23 cellular contexts compared by ENCODE assay signal in the genomic region with DNA sequence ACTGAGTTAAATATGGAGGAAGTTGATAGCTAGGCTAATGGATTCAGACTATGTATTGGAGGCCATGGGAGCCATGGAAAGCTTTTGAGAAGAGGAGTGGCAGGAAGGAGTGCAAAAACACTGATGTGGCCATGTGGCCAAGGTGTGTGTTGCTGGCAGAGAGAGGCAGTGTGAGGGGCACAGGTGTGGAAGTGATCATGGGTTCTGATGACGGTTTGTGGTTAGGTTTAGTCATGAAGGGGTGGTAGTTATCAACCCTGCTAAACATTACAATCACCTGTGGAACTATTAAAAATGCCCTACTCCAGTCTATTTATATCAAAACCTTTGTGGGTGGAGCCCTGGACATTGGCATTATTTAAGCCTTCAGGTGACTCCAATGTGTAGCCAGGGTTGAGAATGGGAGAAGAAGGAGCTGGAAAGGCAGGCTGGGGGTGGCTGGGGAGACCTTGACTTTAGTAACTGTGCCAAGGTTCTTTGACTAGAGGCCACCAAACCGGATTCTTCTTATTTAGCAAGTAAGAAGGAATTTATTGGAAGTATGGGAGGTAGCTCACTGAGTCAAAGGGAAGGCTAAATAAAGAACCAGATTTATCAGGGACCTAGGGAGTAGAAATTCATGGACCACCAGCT. TPM values are rescaled to one million over a fixed set of nuclear protein-coding genes. Genes with fewer than 3 reads are reported as not detected.
"Had no signal": no experiment of that assay in that cellular context is flagged by ENCODE, and none has a peak within 500 bp of the region (broad histone marks: within the 10 kb centered on the region; RNA-seq: fewer than 3 reads in every experiment).

No MANE protein-coding gene starts in this region.

- H3K4me1 Mint-ChIP-seq: immature natural killer cell, naive B cell, nephron had no signal

- H3K4me3 Mint-ChIP-seq: immature natural killer cell, naive B cell, nephron, type B pancreatic cell had no signal

- H3K9me3 ChIP-seq: colonic mucosa, pancreas, suprapubic skin, thyroid gland had no signal

- H3K27ac ChIP-seq: colonic mucosa, pancreas, suprapubic skin, thyroid gland had no signal

- H3K4me2 ChIP-seq: smooth muscle cell had no signal

- ATAC-seq: esophagus mucosa; left colon; left ventricle myocardium superior; right cardiac atrium; stimulated activated naive CD8-positive, alpha-beta T cell treated with anti-CD3 and anti-CD28 coated beads, Interleukin-15, Interleukin-2, amounts not matched to agents 100 U/mL and 50 U/mL, for 24 hours had no signal

- H3K36me3 Mint-ChIP-seq: naive B cell, type B pancreatic cell had no signal

- H3K4me3 ChIP-seq: colonic mucosa, lung, pancreas, smooth muscle cell, suprapubic skin, thyroid gland had no signal

- FAIRE-seq: endothelial cell of umbilical vein, kidney, pancreas, urothelium cell line had no signal

- H3K27me3 Mint-ChIP-seq: type B pancreatic cell had no signal

- DNase-seq: colonic mucosa; dermis blood vessel endothelial cell; immature natural killer cell; kidney; left colon; left ventricle myocardium superior; mesendoderm; naive B cell; occipital lobe; pancreas; right cardiac atrium; stimulated activated CD4-positive, alpha-beta T cell treated with anti-CD3 and anti-CD28 coated beads, Interleukin-2, amount 100 ng/mL, for 48 hours; stimulated activated naive CD8-positive, alpha-beta T cell treated with anti-CD3 and anti-CD28 coated beads, Interleukin-15, Interleukin-2, amounts not matched to agents 100 U/mL and 50 U/mL, for 24 hours had no signal

- H3K4me1 ChIP-seq: colonic mucosa, suprapubic skin had no signal

- H3K36me3 ChIP-seq: colonic mucosa, pancreas, suprapubic skin, thyroid gland had no signal

- H3K27ac Mint-ChIP-seq: immature natural killer cell, naive B cell, nephron, progenitor cell of endocrine pancreas, type B pancreatic cell had no signal

- H3K27me3 ChIP-seq: colonic mucosa, pancreas, suprapubic skin, thyroid gland had no signal

RNA-seq across cellular contexts. Expression of gene GPR39, which starts 13.5 kb away (rescaled TPM):
- total RNA-seq: left ventricle myocardium superior, right cardiac atrium had no signal
- polyA plus RNA-seq: immature natural killer cell, right cardiac atrium had no signal
